8 cellular contexts compared by ENCODE assay signal in the genomic region with DNA sequence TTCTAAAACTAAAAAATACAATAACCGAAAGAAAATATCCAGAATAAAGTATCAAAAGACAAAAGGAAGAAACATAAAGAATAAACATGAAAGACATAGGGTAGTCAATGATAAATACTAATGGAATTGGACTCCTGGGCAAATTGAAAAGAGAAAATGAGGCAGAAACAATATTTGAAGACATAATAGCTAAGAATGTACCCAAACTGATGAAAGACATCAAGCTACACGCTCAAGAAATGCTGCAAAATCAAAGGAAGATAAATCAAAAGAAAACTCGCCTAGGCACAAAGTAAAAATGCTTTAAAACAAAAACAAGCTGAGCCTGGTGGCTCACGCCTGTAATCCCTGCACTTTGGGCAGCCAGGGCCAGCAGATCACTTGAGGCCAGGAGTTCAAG.
"Had no signal": no experiment of that assay in that cellular context is flagged by ENCODE, and none has a peak within 500 bp of the region (broad histone marks: within the 10 kb centered on the region; RNA-seq: fewer than 3 reads in every experiment).

No MANE protein-coding gene starts in this region.

- H3K27ac ChIP-seq: GM23248 had no signal

- H3K4me3 Mint-ChIP-seq: GM23338, H9, HFFc6 had no signal

- H3K36me3 ChIP-seq: HAP-1 had no signal

- H3K27ac Mint-ChIP-seq: GM23338, H9, HFFc6 had no signal

- H3K9ac ChIP-seq: GM23248 had no signal

- H3K4me3 ChIP-seq: GM23248, GM23338, HAP-1 had no signal

- DNase-seq: GM23248, GOT3, H7, H9, HCEC 1CT, HFFc6 had no signal

- H3K4me1 ChIP-seq: HAP-1 had no signal
